Comparison of ENCODE assay signal across 12 cellular contexts in genomic region chr6:45929421-45930361, GRCh38.
DNase-seq lines count a peak whose midpoint lies in the region; ATAC-seq, FAIRE-seq and TF ChIP-seq lines count a peak whose summit lies in the region.
"Had no signal": no experiment of that assay in that cellular context is flagged by ENCODE, and none has a peak within 500 bp of the region (broad histone marks: within the 10 kb centered on the region; RNA-seq: fewer than 3 reads in every experiment).

No MANE protein-coding gene starts in this region.

- H3K4me2 ChIP-seq in HCT116 (ENCODE audit: low read length): no peak overlapping the region
- no peak overlapping the region for H3K4me2 ChIP-seq in H1 (ENCODE audit: insufficient read depth in 1 of 2, low read depth in 2 of 2, low read length in 2 of 2)

- H3K4me3 Mint-ChIP-seq in osteocyte (ENCODE audit: unreplicated experiment) (no peak overlapping the region), mesothelial cell of epicardium (no peak overlapping the region)
- H3K4me3 Mint-ChIP-seq: activated CD4-positive, alpha-beta memory T cell treated with anti-CD3 and anti-CD28 coated beads, Interleukin-2, amount 10 ng/mL, durations not matched to agents 7 days and 5 days; activated naive CD8-positive, alpha-beta T cell treated with anti-CD3 and anti-CD28 coated beads, Interleukin-2, amount 10 ng/mL, durations not matched to agents 7 days and 5 days; CD4-positive, alpha-beta T cell; central memory CD8-positive, alpha-beta T cell had no signal

- WGBS in H1 (ENCODE audit: extremely low coverage in 1 of 2, insufficient coverage in 1 of 2, insufficient read length in 1 of 2, insufficient replicate concordance in 2 of 2, low coverage in 1 of 2, low lambda C conversion rate in 2 of 2, missing lambda C conversion rate in 1 of 2), 2 experiments: 85% methylated on average over 16 of the region's 17 CpGs; no CpG with 5 or more reads in 1 of the 2 experiments

- no peaks in the 10 kb centered on the region for H3K27me3 ChIP-seq in HCT116 (ENCODE audit: insufficient read depth, low read length)
- peaks cover 0 to 8% (median 3%) of the 10 kb centered on the region in 4 experiments; a peak in 3 of 7 replicates for H3K27me3 ChIP-seq in H1 (replicated peaks in 1 of 4; ENCODE audit: control insufficient read depth in 3 of 4, extremely low read depth in 1 of 4, insufficient read depth in 3 of 4, low read length in 3 of 4)
- H3K27me3 ChIP-seq: transverse colon had no signal

- ATAC-seq in HCT116: peak; percentile 24; the same call in 1 of the 2 replicates
- no peak for ATAC-seq in mucosa of descending colon

- no peak overlapping the region for H2BK12ac ChIP-seq in H1 (ENCODE audit: low read depth, low read length)

- no peak overlapping the region for H4K5ac ChIP-seq in H1 (ENCODE audit: insufficient read length, low read depth, low read length)

- H2AFZ ChIP-seq in HCT116 (ENCODE audit: low read depth, low read length, poor library complexity, severe bottlenecking) (peak overlapping the region; percentile 87), H1 (ENCODE audit: low read length) (no peak overlapping the region)

- peak overlapping the region; percentile 3 for H3K4ac ChIP-seq in H1 (replicated peaks; ENCODE audit: insufficient read length, low read depth, low read length)

- H3K9me3 Mint-ChIP-seq in osteocyte (ENCODE audit: unreplicated experiment) (no peaks in the 10 kb centered on the region), mesothelial cell of epicardium (no peaks in the 10 kb centered on the region)
- H3K9me3 Mint-ChIP-seq: activated CD4-positive, alpha-beta memory T cell treated with anti-CD3 and anti-CD28 coated beads, Interleukin-2, amount 10 ng/mL, durations not matched to agents 7 days and 5 days; activated naive CD8-positive, alpha-beta T cell treated with anti-CD3 and anti-CD28 coated beads, Interleukin-2, amount 10 ng/mL, durations not matched to agents 7 days and 5 days; CD4-positive, alpha-beta T cell; central memory CD8-positive, alpha-beta T cell had no signal

- H3K4me1 Mint-ChIP-seq in osteocyte (ENCODE audit: unreplicated experiment) (peaks cover 35% of the 10 kb centered on the region), mesothelial cell of epicardium (peaks cover 13% of the 10 kb centered on the region)
- H3K4me1 Mint-ChIP-seq: central memory CD8-positive, alpha-beta T cell had no signal

- no peak overlapping the region for H2AK5ac ChIP-seq in H1 (ENCODE audit: low read depth, low read length)

- DNase-seq in HCT116 (ENCODE audit: low read depth, low spot score) (no peak), NAMALWA (ENCODE audit: low spot score) (peak; percentile 3), H1 (ENCODE audit: low read depth in 1 of 2, low spot score in 2 of 2) (no peak), osteocyte (ENCODE audit: extremely low spot score, unreplicated experiment) (peak; percentile 68), OCI-M2 (lab: John Stamatoyannopoulos, UW; ENCODE audit: unreplicated experiment) (no peak), mesothelial cell of epicardium (ENCODE audit: low spot score in 2 of 2, unreplicated experiment in 2 of 2) (no peak), mucosa of descending colon (no peak)

- no peak for FAIRE-seq in H1 (lab: Jason Lieb, UNC)

- H4K91ac ChIP-seq in H1 (replicated peaks; ENCODE audit: insufficient read length, low read length): peak overlapping the region; percentile 25

- RAD21 ChIA-PET in HCT116 (lab: Charles Lee; ENCODE audit: low non-redundant PET in 1 of 2, low total read pairs in 2 of 2, uncharacterized antibody in 2 of 2, unreplicated experiment in 2 of 2): interaction anchor here in 1 of 2 experiments (1.1 to 1.4 kb wide), 2 partner anchors 291 to 481 kb away, joined by 3 to 6 read pairs; no protein-coding TSS in a partner anchor

- no peaks in the 10 kb centered on the region for H3K79me2 ChIP-seq in HCT116 (ENCODE audit: insufficient read depth, low read length)
- no peaks in the 10 kb centered on the region for H3K79me2 ChIP-seq in H1 (ENCODE audit: control insufficient read depth in 1 of 2, insufficient read depth in 2 of 2, low read length in 2 of 2)

- H3K79me1 ChIP-seq in H1 (ENCODE audit: low read depth, low read length): no peaks in the 10 kb centered on the region

- H3K36me3 Mint-ChIP-seq in osteocyte (ENCODE audit: unreplicated experiment) (no peaks in the 10 kb centered on the region), mesothelial cell of epicardium (no peaks in the 10 kb centered on the region)
- H3K36me3 Mint-ChIP-seq: activated naive CD8-positive, alpha-beta T cell treated with anti-CD3 and anti-CD28 coated beads, Interleukin-2, amount 10 ng/mL, durations not matched to agents 7 days and 5 days had no signal

- H3K56ac ChIP-seq in H1 (replicated peaks; ENCODE audit: insufficient read length, low read depth, low read length): peak overlapping the region; percentile 56

- no peak overlapping the region for H3K4me3 ChIP-seq in HCT116 (replicated peaks in 1 of 2; ENCODE audit: low read depth in 1 of 2, low read length in 2 of 2)
- H3K4me3 ChIP-seq in H1 (ENCODE audit: extremely low read depth in 1 of 4, insufficient read depth in 2 of 4, low read depth in 3 of 4, low read length in 4 of 4): no peak overlapping the region
- H3K4me3 ChIP-seq in mucosa of descending colon: no peak overlapping the region
- H3K4me3 ChIP-seq: transverse colon had no signal

- no peak overlapping the region for H3K18ac ChIP-seq in H1 (ENCODE audit: extremely low read depth, low read length)

- no peaks in the 10 kb centered on the region for H3K23me2 ChIP-seq in H1 (ENCODE audit: low read depth, low read length)

- intact Hi-C loops in HCT116 (cut with micrococcal nuclease) (loop anchor here (1.0 to 5.0 kb wide), 3 partner anchors 158 to 1062 kb away; no protein-coding TSS in a partner anchor), mucosa of descending colon (cut with DNase I, micrococcal nuclease) (loop anchor here (5.0 to 10.0 kb wide), 3 partner anchors 475 to 1277 kb away; no protein-coding TSS in a partner anchor)

- no peak overlapping the region for H3K27ac Mint-ChIP-seq in osteocyte (ENCODE audit: unreplicated experiment)
- no peak overlapping the region for H3K27ac Mint-ChIP-seq in mesothelial cell of epicardium
- H3K27ac Mint-ChIP-seq: activated CD4-positive, alpha-beta memory T cell treated with anti-CD3 and anti-CD28 coated beads, Interleukin-2, amount 10 ng/mL, durations not matched to agents 7 days and 5 days; activated naive CD8-positive, alpha-beta T cell treated with anti-CD3 and anti-CD28 coated beads, Interleukin-2, amount 10 ng/mL, durations not matched to agents 7 days and 5 days; CD4-positive, alpha-beta T cell had no signal

- CTCF ChIA-PET in HCT116 (lab: Charles Lee) (interaction anchor here (1.1 to 1.8 kb wide), 11 partner anchors 10 to 1454 kb away, joined by 3 to 17 read pairs (median 5); no protein-coding TSS in a partner anchor), H1 (lab: Charles Lee; ENCODE audit: partially characterized antibody) (interaction anchor here (0.6 to 2.1 kb wide), 22 partner anchors 8 to 1454 kb away, joined by 3 to 22 read pairs (median 4); no protein-coding TSS in a partner anchor)

- H3K9me3 ChIP-seq in HCT116 (ENCODE audit: control insufficient read depth in 1 of 2, insufficient read depth in 1 of 2, low read depth in 1 of 2, low read length in 2 of 2): no peaks in the 10 kb centered on the region
- H3K9me3 ChIP-seq in H1 (ENCODE audit: insufficient read depth in 2 of 2, low read depth in 1 of 2, low read length in 1 of 2): no peaks in the 10 kb centered on the region
- H3K9me3 ChIP-seq in mucosa of descending colon: no peaks in the 10 kb centered on the region
- H3K9me3 ChIP-seq: transverse colon had no signal

- H2BK15ac ChIP-seq in H1 (ENCODE audit: low read length): no peak overlapping the region

- H2BK20ac ChIP-seq in H1 (ENCODE audit: low read length): no peak overlapping the region

- H2BK120ac ChIP-seq in H1 (replicated peaks; ENCODE audit: low read depth, low read length): peak overlapping the region; percentile 41

- peaks cover 9% of the 10 kb centered on the region for H3K27me3 Mint-ChIP-seq in osteocyte (ENCODE audit: unreplicated experiment)
- peaks cover 3% of the 10 kb centered on the region for H3K27me3 Mint-ChIP-seq in mesothelial cell of epicardium (ENCODE audit: low read depth)
- H3K27me3 Mint-ChIP-seq: activated CD4-positive, alpha-beta memory T cell treated with anti-CD3 and anti-CD28 coated beads, Interleukin-2, amount 10 ng/mL, durations not matched to agents 7 days and 5 days; CD4-positive, alpha-beta T cell; central memory CD8-positive, alpha-beta T cell had no signal

- TF ChIP-seq RAD21 in HCT116 (IDR thresholded peaks at IDR 0.05; ENCODE audit: low read depth): no peak
- TF ChIP-seq RAD21 in H1 (IDR thresholded peaks at IDR 0.05 in 1 of 2, conservative IDR thresholded peaks at IDR 0.05 in 1 of 2; ENCODE audit: low read depth in 2 of 2, low read length in 2 of 2): no peak

- no peak overlapping the region; the same call in 1 of the 2 replicates for H4K8ac ChIP-seq in H1 (ENCODE audit: extremely low read depth, insufficient read depth, low read length)

- H4K20me1 ChIP-seq in HCT116 (ENCODE audit: insufficient read depth): no peaks in the 10 kb centered on the region
- H4K20me1 ChIP-seq in H1 (replicated peaks in 1 of 2; ENCODE audit: control insufficient read depth in 1 of 2, insufficient read depth in 2 of 2, low read length in 2 of 2): no peaks in the 10 kb centered on the region

- TF ChIP-seq CTCF in HCT116 (IDR thresholded peaks at IDR 0.05 in 2 of 3, conservative IDR thresholded peaks at IDR 0.05 in 1 of 3; ENCODE audit: borderline replicate concordance in 1 of 3, insufficient read depth in 1 of 3, low read depth in 2 of 3, low read length in 2 of 3) (no peak), H1 (IDR thresholded peaks at IDR 0.05; ENCODE audit: control extremely low read depth in 1 of 3, insufficient read depth in 1 of 3, low read depth in 1 of 3, low read length in 3 of 3) (no peak), osteocyte (IDR thresholded peaks at IDR 0.05) (no peak), mesothelial cell of epicardium (IDR thresholded peaks at IDR 0.05; ENCODE audit: unreplicated experiment) (no peak), mucosa of descending colon (IDR thresholded peaks at IDR 0.05) (no peak)

- no TSS peak for BruUV-seq in HCT116 (replicated peaks; lab: Mats Ljungman, UMichigan)

- no peak overlapping the region; the same call in 1 of the 2 replicates for H2BK5ac ChIP-seq in H1 (ENCODE audit: low read depth, low read length)

- TF ChIP-seq POLR2A in HCT116 (IDR thresholded peaks at IDR 0.05; ENCODE audit: borderline replicate concordance, extremely low read depth, insufficient read depth, insufficient read length): no peak
- TF ChIP-seq POLR2A in H1 (IDR thresholded peaks at IDR 0.05; ENCODE audit: control extremely low read depth in 1 of 2, low read depth in 2 of 2, low read length in 2 of 2): no peak

- TF ChIP-seq EP300 in H1 (IDR thresholded peaks at IDR 0.05; ENCODE audit: borderline replicate concordance in 1 of 2, low read depth in 2 of 2, low read length in 2 of 2): no peak

- no peak overlapping the region for H3K23ac ChIP-seq in H1 (ENCODE audit: insufficient read length)

- H3K9me2 ChIP-seq in HCT116 (ENCODE audit: insufficient read depth): no peaks in the 10 kb centered on the region

- no peak overlapping the region for H3K14ac ChIP-seq in H1 (ENCODE audit: insufficient read length)

- peaks cover 0 to 4% of the 10 kb centered on the region in 2 experiments; a peak in 1 of 4 replicates for H3K4me1 ChIP-seq in HCT116 (ENCODE audit: control insufficient read depth in 1 of 2, insufficient read depth in 2 of 2, low read length in 2 of 2)
- peaks cover 10 to 28% (median 20%) of the 10 kb centered on the region in 4 experiments for H3K4me1 ChIP-seq in H1 (replicated peaks in 1 of 4; ENCODE audit: control insufficient read depth in 3 of 4, insufficient read depth in 4 of 4, low read length in 3 of 4)
- H3K4me1 ChIP-seq in mucosa of descending colon (ENCODE audit: low read depth): peaks cover 11% of the 10 kb centered on the region

- H3K36me3 ChIP-seq in HCT116 (ENCODE audit: control insufficient read depth in 1 of 2, insufficient read depth in 2 of 2, low read length in 2 of 2): no peaks in the 10 kb centered on the region
- no peaks in the 10 kb centered on the region for H3K36me3 ChIP-seq in H1 (ENCODE audit: control insufficient read depth in 2 of 4, insufficient read depth in 4 of 4, low read length in 3 of 4)
- H3K36me3 ChIP-seq in mucosa of descending colon (ENCODE audit: low read depth): no peaks in the 10 kb centered on the region
- H3K36me3 ChIP-seq: transverse colon had no signal

- H3K9ac ChIP-seq in HCT116 (ENCODE audit: low read length): no peak overlapping the region
- H3K9ac ChIP-seq in H1 (replicated peaks in 1 of 4; ENCODE audit: extremely low read depth in 1 of 4, low read depth in 3 of 4, low read length in 3 of 4): no peak overlapping the region

- POLR2A ChIA-PET in HCT116 (lab: Charles Lee): no interaction called here
- POLR2A ChIA-PET in H1 (lab: Charles Lee; ENCODE audit: partially characterized antibody): no interaction called here

- no peak overlapping the region for H3K27ac ChIP-seq in HCT116 (ENCODE audit: low read depth, low read length)
- no peak overlapping the region for H3K27ac ChIP-seq in H1 (ENCODE audit: low read depth, low read length)

Comparison
In these comparisons a context has a peak if more than half of its experiments do, and no peak if none do; other contexts are left out.
1. DNase-seq: peak in NAMALWA (single experiment) and osteocyte (single experiment); none in HCT116 (single experiment), H1 (0 of 2), OCI-M2 (single experiment), mesothelial cell of epicardium (0 of 2) and mucosa of descending colon (0 of 3).
2. Of the 16 proteins assayed by ChIP-seq in both H1 and HCT116: peak only in H1: YY1; only in HCT116: none; in both: none; in neither: 15.